Comparison of ENCODE assay signal across 17 cellular contexts in genomic region chr13:38636106-38636505, GRCh38. TPM values are rescaled to one million over a fixed set of nuclear protein-coding genes. Genes with fewer than 3 reads are reported as not detected.
"Had no signal": no experiment of that assay in that cellular context is flagged by ENCODE, and none has a peak within 500 bp of the region (broad histone marks: within the 10 kb centered on the region; RNA-seq: fewer than 3 reads in every experiment).

No MANE protein-coding gene starts in this region.

- H3K36me3 ChIP-seq: cardiac muscle cell, right atrium auricular region, transverse colon, vagina had no signal

- H3K27ac ChIP-seq: cardiac muscle cell, dorsolateral prefrontal cortex, epithelial cell of prostate, foreskin keratinocyte, right atrium auricular region, transverse colon, vagina had no signal

- H3K4me3 Mint-ChIP-seq: activated B cell treated with CpG ODN at 0.5 μM for 24 hours; activated CD4-positive, alpha-beta memory T cell treated with anti-CD3 and anti-CD28 coated beads, Interleukin-2, amount 10 ng/mL, durations not matched to agents 7 days and 5 days; activated CD8-positive, alpha-beta memory T cell treated with anti-CD3 and anti-CD28 coated beads, Interleukin-2, amount 10 ng/mL, durations not matched to agents 7 days and 5 days; activated naive CD8-positive, alpha-beta T cell; mesothelial cell of epicardium had no signal

- DNase-seq: activated B cell treated with CpG ODN at 0.5 μM for 24 hours; activated CD4-positive, alpha-beta memory T cell treated with anti-CD3 and anti-CD28 coated beads, Interleukin-2, amount 10 ng/mL, durations not matched to agents 7 days and 5 days; activated CD4-positive, alpha-beta T cell treated with anti-CD3 and anti-CD28 coated beads for 48 hours; activated CD8-positive, alpha-beta memory T cell treated with anti-CD3 and anti-CD28 coated beads, Interleukin-2, amount 10 ng/mL, durations not matched to agents 7 days and 5 days; dorsolateral prefrontal cortex; foreskin keratinocyte; occipital lobe; stimulated activated naive CD8-positive, alpha-beta T cell treated with anti-CD3 and anti-CD28 coated beads, Interleukin-15, Interleukin-2, amounts not matched to agents 100 U/mL and 50 U/mL, for 24 hours; substantia nigra had no signal

- H3K4me3 ChIP-seq: cardiac muscle cell, dorsolateral prefrontal cortex, right atrium auricular region, transverse colon, vagina had no signal

- H3K9me3 ChIP-seq: right atrium auricular region, transverse colon, vagina had no signal

- ATAC-seq: activated CD8-positive, alpha-beta memory T cell treated with anti-CD3 and anti-CD28 coated beads, Interleukin-2, amount 10 ng/mL, durations not matched to agents 7 days and 5 days; stimulated activated naive CD8-positive, alpha-beta T cell treated with anti-CD3 and anti-CD28 coated beads, Interleukin-15, Interleukin-2, amounts not matched to agents 100 U/mL and 50 U/mL, for 24 hours had no signal

- H3K4me1 Mint-ChIP-seq: activated B cell treated with CpG ODN at 0.5 μM for 24 hours; activated CD4-positive, alpha-beta memory T cell treated with anti-CD3 and anti-CD28 coated beads, Interleukin-2, amount 10 ng/mL, durations not matched to agents 7 days and 5 days; activated CD8-positive, alpha-beta memory T cell treated with anti-CD3 and anti-CD28 coated beads, Interleukin-2, amount 10 ng/mL, durations not matched to agents 7 days and 5 days had no signal

- H3K27me3 Mint-ChIP-seq: activated CD4-positive, alpha-beta memory T cell treated with anti-CD3 and anti-CD28 coated beads, Interleukin-2, amount 10 ng/mL, durations not matched to agents 7 days and 5 days; activated CD8-positive, alpha-beta memory T cell treated with anti-CD3 and anti-CD28 coated beads, Interleukin-2, amount 10 ng/mL, durations not matched to agents 7 days and 5 days had no signal

- H3K36me3 Mint-ChIP-seq: activated CD8-positive, alpha-beta memory T cell treated with anti-CD3 and anti-CD28 coated beads, Interleukin-2, amount 10 ng/mL, durations not matched to agents 7 days and 5 days; activated naive CD8-positive, alpha-beta T cell; mesothelial cell of epicardium had no signal

- H3K27me3 ChIP-seq: cardiac muscle cell, dorsolateral prefrontal cortex, foreskin keratinocyte, right atrium auricular region, transverse colon, vagina had no signal

- H3K9me3 Mint-ChIP-seq: activated B cell treated with CpG ODN at 0.5 μM for 24 hours; activated CD4-positive, alpha-beta memory T cell treated with anti-CD3 and anti-CD28 coated beads, Interleukin-2, amount 10 ng/mL, durations not matched to agents 7 days and 5 days; mesothelial cell of epicardium had no signal

- H3K4me1 ChIP-seq: foreskin keratinocyte, right atrium auricular region, vagina had no signal

- H3K27ac Mint-ChIP-seq: activated B cell treated with CpG ODN at 0.5 μM for 24 hours; activated CD4-positive, alpha-beta memory T cell treated with anti-CD3 and anti-CD28 coated beads, Interleukin-2, amount 10 ng/mL, durations not matched to agents 7 days and 5 days; activated CD8-positive, alpha-beta memory T cell treated with anti-CD3 and anti-CD28 coated beads, Interleukin-2, amount 10 ng/mL, durations not matched to agents 7 days and 5 days; activated naive CD8-positive, alpha-beta T cell; mesothelial cell of epicardium had no signal

- FAIRE-seq: keratinocyte had no signal

RNA-seq across cellular contexts. Expression of gene FREM2, which starts 50.8 kb away (rescaled TPM):
- total RNA-seq: activated B cell treated with CpG ODN at 0.5 μM for 24 hours; activated CD4-positive, alpha-beta memory T cell treated with anti-CD3 and anti-CD28 coated beads, Interleukin-2, amount 10 ng/mL, durations not matched to agents 7 days and 5 days had no signal
